17 cellular contexts compared by ENCODE assay signal in the genomic region with DNA sequence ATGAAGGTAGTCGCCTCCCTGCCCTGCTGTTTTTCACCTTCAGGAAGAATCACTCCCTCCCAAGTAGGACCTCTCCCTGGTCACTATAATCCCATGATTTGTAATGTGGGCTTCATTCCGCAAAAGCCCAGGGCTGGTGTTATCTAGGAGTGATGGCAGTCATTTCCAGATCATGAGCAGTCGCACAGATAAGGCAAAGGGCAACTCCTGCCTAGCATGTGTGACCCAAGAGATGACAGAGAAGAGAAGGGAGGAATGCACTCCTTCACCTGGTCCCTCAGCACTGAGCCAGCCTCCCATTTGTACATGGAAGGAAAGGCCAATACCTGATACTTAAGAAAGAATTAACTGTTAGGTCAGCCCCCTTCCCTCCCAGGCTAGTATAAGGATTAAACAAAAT.
"Had no signal": no experiment of that assay in that cellular context is flagged by ENCODE, and none has a peak within 500 bp of the region (broad histone marks: within the 10 kb centered on the region; RNA-seq: fewer than 3 reads in every experiment).

No MANE protein-coding gene starts in this region.

- H3K27ac ChIP-seq: dorsolateral prefrontal cortex, epithelial cell of prostate, SK-N-MC, upper lobe of right lung had no signal

- ATAC-seq: T-cell, upper lobe of right lung had no signal

- DNase-seq: activated B cell treated with CpG ODN at 0.5 μM for 24 hours; activated CD4-positive, alpha-beta memory T cell treated with anti-CD3 and anti-CD28 coated beads for 36 hours; activated CD4-positive, alpha-beta T cell treated with anti-CD3 and anti-CD28 coated beads for 4 hours; activated naive CD8-positive, alpha-beta T cell treated with anti-CD3 and anti-CD28 coated beads, Interleukin-2, amount 10 ng/mL, durations not matched to agents 7 days and 5 days; activated T-cell treated with anti-CD3 and anti-CD28 coated beads for 4 hours; amygdala; caudate nucleus; dorsolateral prefrontal cortex; foreskin melanocyte; kidney glomerular epithelial cell; retina; stimulated activated CD4-positive, alpha-beta T cell treated with anti-CD3 and anti-CD28 coated beads, Interleukin-2, amount 100 ng/mL, for 48 hours; T-cell; testis; upper lobe of right lung had no signal

- H3K9me3 ChIP-seq: testis, upper lobe of right lung had no signal

- H3K4me3 ChIP-seq: dorsolateral prefrontal cortex, SK-N-MC, testis, upper lobe of right lung had no signal

- H3K27me3 ChIP-seq: dorsolateral prefrontal cortex, testis, upper lobe of right lung had no signal

- H3K36me3 ChIP-seq: upper lobe of right lung had no signal
